ENCODE assay signal across 8 cellular contexts in genomic region chr10:93813507-93814465, GRCh38. TPM values are rescaled to one million over a fixed set of nuclear protein-coding genes. Genes with fewer than 3 reads are reported as not detected.
DNase-seq lines count a peak whose midpoint lies in the region; ATAC-seq and TF ChIP-seq lines count a peak whose summit lies in the region.

No MANE protein-coding gene starts in this region.

- H3K27me3 ChIP-seq in OCI-LY1 (ENCODE audit: insufficient read depth, low read length), result no peaks in the 10 kb centered on the region

- H3K9me3 ChIP-seq in OCI-LY1 (ENCODE audit: low read length), result no peaks in the 10 kb centered on the region

- peaks cover 39% of the 10 kb centered on the region for H3K27me3 Mint-ChIP-seq in activated T-helper 17 cell treated with anti-CD3 and anti-CD28 coated beads, Interleukin-2, amount 50 U/mL, for 72 hours
- H3K27me3 Mint-ChIP-seq in activated T-helper 1 cell treated with anti-CD3 and anti-CD28 coated beads, Interleukin-12 subunit alpha, Interleukin-12 subunit beta, Interleukin-2, Interleukin-4 antibody, amounts not matched to agents 30 ng/mL and 10 ng/mL and 1 ng/mL, durations not matched to agents 14 hours and 24 hours and 36 hours (ENCODE audit: insufficient read depth), result peaks cover 11% of the 10 kb centered on the region

- TF ChIP-seq CTCF in OCI-LY1 (IDR thresholded peaks at IDR 0.05; ENCODE audit: low read length), result peak; percentile 48

- no peak overlapping the region for H3K4me3 Mint-ChIP-seq in activated T-helper 17 cell treated with anti-CD3 and anti-CD28 coated beads, Interleukin-2, amount 50 U/mL, for 72 hours
- no peak overlapping the region for H3K4me3 Mint-ChIP-seq in activated T-helper 1 cell treated with anti-CD3 and anti-CD28 coated beads, Interleukin-12 subunit alpha, Interleukin-12 subunit beta, Interleukin-2, Interleukin-4 antibody, amounts not matched to agents 30 ng/mL and 10 ng/mL and 1 ng/mL, durations not matched to agents 14 hours and 24 hours and 36 hours

- H3K36me3 Mint-ChIP-seq in activated T-helper 17 cell treated with anti-CD3 and anti-CD28 coated beads, Interleukin-2, amount 50 U/mL, for 72 hours (ENCODE audit: low read depth), result no peaks in the 10 kb centered on the region
- H3K36me3 Mint-ChIP-seq in activated T-helper 1 cell treated with anti-CD3 and anti-CD28 coated beads, Interleukin-12 subunit alpha, Interleukin-12 subunit beta, Interleukin-2, Interleukin-4 antibody, amounts not matched to agents 30 ng/mL and 10 ng/mL and 1 ng/mL, durations not matched to agents 14 hours and 24 hours and 36 hours (ENCODE audit: low read depth), result no peaks in the 10 kb centered on the region

- H3K27ac Mint-ChIP-seq in activated T-helper 17 cell treated with anti-CD3 and anti-CD28 coated beads, Interleukin-2, amount 50 U/mL, for 72 hours, result no peak overlapping the region
- no peak overlapping the region for H3K27ac Mint-ChIP-seq in activated T-helper 1 cell treated with anti-CD3 and anti-CD28 coated beads, Interleukin-12 subunit alpha, Interleukin-12 subunit beta, Interleukin-2, Interleukin-4 antibody, amounts not matched to agents 30 ng/mL and 10 ng/mL and 1 ng/mL, durations not matched to agents 14 hours and 24 hours and 36 hours

- no peak overlapping the region for H3K4me2 ChIP-seq in OCI-LY1 (ENCODE audit: low read length)

- no peak overlapping the region for H3K9ac ChIP-seq in OCI-LY1 (ENCODE audit: low read length)

- H3K79me2 ChIP-seq in OCI-LY1 (ENCODE audit: insufficient read depth, low read length), result no peaks in the 10 kb centered on the region

- H3F3A ChIP-seq in OCI-LY1 (ENCODE audit: insufficient read depth, low read length), result no peaks in the 10 kb centered on the region

- H3K4me1 ChIP-seq in OCI-LY1 (ENCODE audit: insufficient read depth, low read length, severe bottlenecking), result no peaks in the 10 kb centered on the region

- H3K4me3 ChIP-seq in OCI-LY1 (ENCODE audit: low read depth, low read length, poor library complexity, severe bottlenecking), result no peak overlapping the region

- no peaks in the 10 kb centered on the region for H3K9me2 ChIP-seq in OCI-LY1 (ENCODE audit: low read depth, low read length)

- DNase-seq in DMS53 (lab: John Stamatoyannopoulos, UW) (peak; percentile 82), H4 (ENCODE audit: low spot score) (peak; percentile 63), germinal center (ENCODE audit: low spot score) (peak; percentile 28), posterior vena cava (ENCODE audit: low spot score) (peak; percentile 85)
- DNase-seq in activated T-helper 1 cell treated with anti-CD3 and anti-CD28 coated beads, Interleukin-12 subunit alpha, Interleukin-12 subunit beta, Interleukin-2, Interleukin-4 antibody, amounts not matched to agents 30 ng/mL and 10 ng/mL and 1 ng/mL, durations not matched to agents 14 hours and 24 hours and 36 hours (ENCODE audit: low spot score), result no peak

- H2AFZ ChIP-seq in OCI-LY1 (ENCODE audit: low read length), result no peak overlapping the region

- no peak overlapping the region for H3K27ac ChIP-seq in OCI-LY1 (ENCODE audit: low read depth, low read length, poor library complexity, severe bottlenecking)

- no peaks in the 10 kb centered on the region for H3K9me3 Mint-ChIP-seq in activated T-helper 17 cell treated with anti-CD3 and anti-CD28 coated beads, Interleukin-2, amount 50 U/mL, for 72 hours
- H3K9me3 Mint-ChIP-seq in activated T-helper 1 cell treated with anti-CD3 and anti-CD28 coated beads, Interleukin-12 subunit alpha, Interleukin-12 subunit beta, Interleukin-2, Interleukin-4 antibody, amounts not matched to agents 30 ng/mL and 10 ng/mL and 1 ng/mL, durations not matched to agents 14 hours and 24 hours and 36 hours, result no peaks in the 10 kb centered on the region

- H4K20me1 ChIP-seq in OCI-LY1 (ENCODE audit: insufficient read depth, low read length), result no peaks in the 10 kb centered on the region

- peak; percentile 74 for ATAC-seq in activated T-helper 17 cell treated with anti-CD3 and anti-CD28 coated beads, Interleukin-2, amount 50 U/mL, for 72 hours (replicated peaks)
- ATAC-seq in GM19467 (IDR thresholded peaks at IDR 0.05; ENCODE audit: unreplicated experiment), result no peak

- peaks cover 4% of the 10 kb centered on the region for H3K4me1 Mint-ChIP-seq in activated T-helper 17 cell treated with anti-CD3 and anti-CD28 coated beads, Interleukin-2, amount 50 U/mL, for 72 hours
- no peaks in the 10 kb centered on the region for H3K4me1 Mint-ChIP-seq in activated T-helper 1 cell treated with anti-CD3 and anti-CD28 coated beads, Interleukin-12 subunit alpha, Interleukin-12 subunit beta, Interleukin-2, Interleukin-4 antibody, amounts not matched to agents 30 ng/mL and 10 ng/mL and 1 ng/mL, durations not matched to agents 14 hours and 24 hours and 36 hours (ENCODE audit: low read depth)

- H3K36me3 ChIP-seq in OCI-LY1 (ENCODE audit: insufficient read depth, low read length), result no peaks in the 10 kb centered on the region

- intact Hi-C loops in posterior vena cava (cut with DNase I), result loop anchor here in 1 of 2 donors (2.0 kb wide), 1 partner anchor 111 kb away; the partner anchor contains the start of gene FRA10AC1
- intact Hi-C loops in activated T-helper 1 cell treated with anti-CD3 and anti-CD28 coated beads, Interleukin-12 subunit alpha, Interleukin-12 subunit beta, Interleukin-2, Interleukin-4 antibody, amounts not matched to agents 30 ng/mL and 10 ng/mL and 1 ng/mL, durations not matched to agents 14 hours and 24 hours and 36 hours (cut with micrococcal nuclease), result no loop called here

RNA-seq across cellular contexts. Expression of gene LGI1, which starts 56.0 kb away (rescaled TPM):
- 0.08 TPM in 1 of 2 replicates, not detected in the other for total RNA-seq in H4 (2014; rRNA removed; shearing (Covaris generic))
- total RNA-seq in activated T-helper 17 cell treated with anti-CD3 and anti-CD28 coated beads, Interleukin-2, amount 50 U/mL, for 72 hours, result not detected
- total RNA-seq in posterior vena cava, result 1 to 10 TPM in 1 of 2 donors, not detected in 1; 2.6 TPM
- total RNA-seq in activated T-helper 1 cell treated with anti-CD3 and anti-CD28 coated beads, Interleukin-12 subunit alpha, Interleukin-12 subunit beta, Interleukin-2, Interleukin-4 antibody, amounts not matched to agents 30 ng/mL and 10 ng/mL and 1 ng/mL, durations not matched to agents 14 hours and 24 hours and 36 hours, result not detected in 2 replicates
